ENCODE assay signal across 17 cellular contexts in genomic region chr2:14831458-14831857, GRCh38.
DNase-seq lines count a peak whose midpoint lies in the region; ATAC-seq and TF ChIP-seq lines count a peak whose summit lies in the region.
"Had no signal": no experiment of that assay in that cellular context is flagged by ENCODE, and none has a peak within 500 bp of the region (broad histone marks: within the 10 kb centered on the region; RNA-seq: fewer than 3 reads in every experiment).

No MANE protein-coding gene starts in this region.

- no peaks in the 10 kb centered on the region for H3K27me3 Mint-ChIP-seq in activated naive CD4-positive, alpha-beta T cell treated with anti-CD3 and anti-CD28 coated beads, Interleukin-2, amount 10 ng/mL, durations not matched to agents 7 days and 5 days
- H3K27me3 Mint-ChIP-seq: B cell had no signal

- intact Hi-C loops in gastrocnemius medialis (cut with DNase I; ENCODE audit: low total_unique reads) = no loop called here

- no peak overlapping the region for H3K27ac Mint-ChIP-seq in activated naive CD4-positive, alpha-beta T cell treated with anti-CD3 and anti-CD28 coated beads, Interleukin-2, amount 10 ng/mL, durations not matched to agents 7 days and 5 days
- H3K27ac Mint-ChIP-seq: activated naive CD4-positive, alpha-beta T cell treated with anti-CD3 and anti-CD28 coated beads, Interleukin-2, amount 50 U/mL, for 72 hours; B cell; nephron progenitor cell had no signal

- CTCF ChIA-PET in activated naive CD4-positive, alpha-beta T cell treated with anti-CD3 and anti-CD28 coated beads, Interleukin-2, amount 10 ng/mL, durations not matched to agents 7 days and 5 days (lab: Charles Lee) = no interaction called here

- in situ Hi-C loops in gastrocnemius medialis (cut with MboI; ENCODE audit: low sequenced_read_pairs in 4 of 4) = no loop called here

- ATAC-seq in RWPE2 (ENCODE audit: low read depth) = no peak
- ATAC-seq in HG03175 (IDR thresholded peaks at IDR 0.05; ENCODE audit: unreplicated experiment) = no peak
- ATAC-seq in gastrocnemius medialis = no peak
- ATAC-seq: activated naive CD4-positive, alpha-beta T cell treated with anti-CD3 and anti-CD28 coated beads, Interleukin-2, amount 50 U/mL, for 72 hours had no signal

- peak; percentile 22 for TF ChIP-seq CTCF in 22Rv1 (IDR thresholded peaks at IDR 0.05)
- TF ChIP-seq CTCF in RWPE2 (IDR thresholded peaks at IDR 0.05; ENCODE audit: poor library complexity, severe bottlenecking) = peak; percentile 40
- no peak for TF ChIP-seq CTCF in gastrocnemius medialis (IDR thresholded peaks at IDR 0.05 in 4 of 5, conservative IDR thresholded peaks at IDR 0.05 in 1 of 5)

- no peaks in the 10 kb centered on the region for H3K9me3 Mint-ChIP-seq in activated naive CD4-positive, alpha-beta T cell treated with anti-CD3 and anti-CD28 coated beads, Interleukin-2, amount 10 ng/mL, durations not matched to agents 7 days and 5 days

- TF ChIP-seq POLR2A in gastrocnemius medialis (IDR thresholded peaks at IDR 0.05) = no peak

- H3K4me1 ChIP-seq in RWPE2 (ENCODE audit: insufficient read depth, poor library complexity, severe bottlenecking) (no peaks in the 10 kb centered on the region), gastrocnemius medialis (no peaks in the 10 kb centered on the region)
- H3K4me1 ChIP-seq: vagina had no signal

- H3K9me3 ChIP-seq in RWPE2 (ENCODE audit: severe bottlenecking) = no peaks in the 10 kb centered on the region
- H3K9me3 ChIP-seq in gastrocnemius medialis = no peaks in the 10 kb centered on the region
- H3K9me3 ChIP-seq: vagina had no signal

- no peak overlapping the region for H3K4me3 Mint-ChIP-seq in activated naive CD4-positive, alpha-beta T cell treated with anti-CD3 and anti-CD28 coated beads, Interleukin-2, amount 10 ng/mL, durations not matched to agents 7 days and 5 days
- H3K4me3 Mint-ChIP-seq: B cell, nephron progenitor cell had no signal

- no peak overlapping the region for H3K4me3 ChIP-seq in RWPE2 (ENCODE audit: severe bottlenecking)
- no peak overlapping the region for H3K4me3 ChIP-seq in gastrocnemius medialis
- H3K4me3 ChIP-seq: cardiac muscle cell, vagina had no signal

- H3K4me1 Mint-ChIP-seq in activated naive CD4-positive, alpha-beta T cell treated with anti-CD3 and anti-CD28 coated beads, Interleukin-2, amount 10 ng/mL, durations not matched to agents 7 days and 5 days = no peaks in the 10 kb centered on the region
- H3K4me1 Mint-ChIP-seq: B cell had no signal

- H3K27ac ChIP-seq in 22Rv1 = no peak overlapping the region
- no peak overlapping the region for H3K27ac ChIP-seq in RWPE2 (ENCODE audit: poor library complexity, severe bottlenecking)
- no peak overlapping the region for H3K27ac ChIP-seq in gastrocnemius medialis
- H3K27ac ChIP-seq: cardiac muscle cell, vagina had no signal

- DNase-seq in GM03348 (ENCODE audit: low spot score) (peak; percentile 23), RWPE2 (ENCODE audit: low spot score) (no peak), fibroblast of peridontal ligament (ENCODE audit: extremely low read depth) (peak; percentile 15), pons (ENCODE audit: low spot score) (no peak), gastrocnemius medialis (no peak)
- no peak for DNase-seq in activated naive CD4-positive, alpha-beta T cell treated with anti-CD3 and anti-CD28 coated beads, Interleukin-2, amount 10 ng/mL, durations not matched to agents 7 days and 5 days
- DNase-seq: activated CD8-positive, alpha-beta memory T cell treated with anti-CD3 and anti-CD28 coated beads, Interleukin-2, amount 50 U/mL, for 4 hours; NCI-H146; NCI-H510A; nephron progenitor cell; retina had no signal

- H3K36me3 ChIP-seq in RWPE2 (ENCODE audit: low read depth) (no peaks in the 10 kb centered on the region), gastrocnemius medialis (no peaks in the 10 kb centered on the region)
- H3K36me3 ChIP-seq: cardiac muscle cell, vagina had no signal

- H3K36me3 Mint-ChIP-seq in activated naive CD4-positive, alpha-beta T cell treated with anti-CD3 and anti-CD28 coated beads, Interleukin-2, amount 10 ng/mL, durations not matched to agents 7 days and 5 days = no peaks in the 10 kb centered on the region
- H3K36me3 Mint-ChIP-seq: activated naive CD4-positive, alpha-beta T cell treated with anti-CD3 and anti-CD28 coated beads, Interleukin-2, amount 50 U/mL, for 72 hours had no signal

- H3K27me3 ChIP-seq in RWPE2 (ENCODE audit: insufficient read depth, poor library complexity, severe bottlenecking) (no peaks in the 10 kb centered on the region), gastrocnemius medialis (no peaks in the 10 kb centered on the region)
- H3K27me3 ChIP-seq: cardiac muscle cell, vagina had no signal

Comparison
In these comparisons a context has a peak if more than half of its experiments do, and no peak if none do; other contexts are left out.
1. CTCF ChIP-seq: peak in 22Rv1 (single experiment) and RWPE2 (single experiment); none in gastrocnemius medialis (0 of 5).
2. DNase-seq: peak in GM03348 (single experiment) and fibroblast of peridontal ligament (single experiment); none in RWPE2 (single experiment), pons (single experiment), activated naive CD4-positive, alpha-beta T cell treated with anti-CD3 and anti-CD28 coated beads, Interleukin-2, amount 10 ng/mL, durations not matched to agents 7 days and 5 days (single experiment) and gastrocnemius medialis (0 of 2).